In the genomic region with DNA sequence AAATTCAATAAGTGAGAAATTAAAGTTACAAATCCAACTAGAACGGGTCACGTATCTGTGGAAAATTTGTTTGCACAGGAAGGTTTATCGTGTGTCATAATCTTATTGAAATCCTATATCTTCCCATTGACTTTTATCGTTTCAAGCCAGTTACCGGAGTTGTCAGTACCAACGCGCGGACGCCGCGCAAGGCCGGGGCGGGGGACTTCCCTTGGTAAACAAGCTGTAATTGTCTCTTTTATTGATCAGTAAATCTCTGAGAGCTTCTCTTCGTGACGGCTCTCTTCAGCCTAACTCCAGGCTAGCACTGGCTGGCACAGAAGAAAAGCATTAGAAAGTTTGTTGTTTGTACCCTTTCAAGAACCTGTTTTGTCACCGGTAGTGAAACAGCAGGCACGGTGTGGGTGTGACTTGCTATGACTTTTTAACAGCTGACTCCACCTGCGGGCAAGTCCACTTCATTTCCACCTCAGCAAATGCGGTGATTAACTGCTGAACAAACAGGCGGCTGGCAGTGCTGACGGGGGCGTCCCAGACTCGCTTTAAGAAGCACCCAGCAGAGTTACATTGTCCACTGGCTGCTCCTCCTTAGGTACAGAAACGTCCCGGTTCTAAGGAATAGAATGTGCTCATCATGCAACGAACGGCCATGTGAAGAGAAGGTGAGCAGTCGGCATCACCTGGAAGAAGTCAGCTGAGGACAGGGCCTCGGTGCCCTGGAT, we compare ENCODE assay signal across 15 cellular contexts.
DNase-seq lines count a peak whose midpoint lies in the region; ATAC-seq and TF ChIP-seq lines count a peak whose summit lies in the region.
"Had no signal": no experiment of that assay in that cellular context is flagged by ENCODE, and none has a peak within 500 bp of the region (broad histone marks: within the 10 kb centered on the region; RNA-seq: fewer than 3 reads in every experiment).

No MANE protein-coding gene starts in this region.

- no peak overlapping the region for H3K4me3 Mint-ChIP-seq in CD4-positive, alpha-beta T cell
- H3K4me3 Mint-ChIP-seq in chondrocyte (ENCODE audit: unreplicated experiment), result no peak overlapping the region
- H3K4me3 Mint-ChIP-seq in nephron progenitor cell, result no peak overlapping the region
- H3K4me3 Mint-ChIP-seq in activated T-cell treated with anti-CD3 and anti-CD28 coated beads, Interleukin-2, amount 50 U/mL, for 72 hours, result no peak overlapping the region
- H3K4me3 Mint-ChIP-seq: activated T-helper 17 cell treated with anti-CD3 and anti-CD28 coated beads, Interleukin-2, amount 50 U/mL, for 72 hours had no signal

- no peaks in the 10 kb centered on the region for H3K27me3 ChIP-seq in CD4-positive, alpha-beta T cell (ENCODE audit: control insufficient read depth, insufficient read depth, low read length)
- no peaks in the 10 kb centered on the region for H3K27me3 ChIP-seq in H7 (ENCODE audit: control insufficient read depth, insufficient read depth, low read length)

- no peaks in the 10 kb centered on the region for H3K36me3 ChIP-seq in H7 (replicated peaks; ENCODE audit: control insufficient read depth, insufficient read depth, low read length)

- peaks cover 4% of the 10 kb centered on the region for H3K36me3 Mint-ChIP-seq in CD4-positive, alpha-beta T cell (ENCODE audit: low read depth)
- H3K36me3 Mint-ChIP-seq in chondrocyte (ENCODE audit: low read depth) (no peaks in the 10 kb centered on the region), nephron progenitor cell (ENCODE audit: low read depth) (peaks cover 8% of the 10 kb centered on the region)
- no peaks in the 10 kb centered on the region for H3K36me3 Mint-ChIP-seq in activated T-cell treated with anti-CD3 and anti-CD28 coated beads, Interleukin-2, amount 50 U/mL, for 72 hours (ENCODE audit: insufficient read depth in 2 of 2)

- H3K4me1 Mint-ChIP-seq in CD4-positive, alpha-beta T cell (ENCODE audit: low read depth), result peaks cover 17% of the 10 kb centered on the region
- H3K4me1 Mint-ChIP-seq in chondrocyte (ENCODE audit: low read depth) (peaks cover 43% of the 10 kb centered on the region), nephron progenitor cell (peaks cover 62% of the 10 kb centered on the region)
- peaks cover 29% of the 10 kb centered on the region for H3K4me1 Mint-ChIP-seq in activated T-cell treated with anti-CD3 and anti-CD28 coated beads, Interleukin-2, amount 50 U/mL, for 72 hours (ENCODE audit: low read depth)

- no peaks in the 10 kb centered on the region for H3K9me3 Mint-ChIP-seq in CD4-positive, alpha-beta T cell
- H3K9me3 Mint-ChIP-seq in chondrocyte (ENCODE audit: low read depth) (no peaks in the 10 kb centered on the region), nephron progenitor cell (no peaks in the 10 kb centered on the region)
- no peaks in the 10 kb centered on the region for H3K9me3 Mint-ChIP-seq in activated T-cell treated with anti-CD3 and anti-CD28 coated beads, Interleukin-2, amount 50 U/mL, for 72 hours
- H3K9me3 Mint-ChIP-seq: activated T-helper 17 cell treated with anti-CD3 and anti-CD28 coated beads, Interleukin-2, amount 50 U/mL, for 72 hours had no signal

- no peak overlapping the region for H3K27ac ChIP-seq in CD4-positive, alpha-beta T cell (ENCODE audit: low read depth, low read length)
- H3K27ac ChIP-seq: C4-2B had no signal

- no peak for ATAC-seq in CD4-positive, alpha-beta T cell (ENCODE audit: poor library complexity)
- no peak for ATAC-seq in HG03139 (IDR thresholded peaks at IDR 0.05; ENCODE audit: unreplicated experiment)
- no peak for ATAC-seq in activated T-cell treated with anti-CD3 and anti-CD28 coated beads, Interleukin-2, amount 50 U/mL, for 72 hours (replicated peaks in 1 of 2)
- ATAC-seq: activated T-helper 17 cell treated with anti-CD3 and anti-CD28 coated beads, Interleukin-2, amount 50 U/mL, for 72 hours had no signal

- CTCF ChIA-PET in CD4-positive, alpha-beta T cell (lab: Charles Lee), result no interaction called here

- TF ChIP-seq CTCF in CD4-positive, alpha-beta T cell (IDR thresholded peaks at IDR 0.05), result no peak
- TF ChIP-seq CTCF in chondrocyte (IDR thresholded peaks at IDR 0.05) (no peak), nephron progenitor cell (IDR thresholded peaks at IDR 0.05) (no peak)

- H3K4me3 ChIP-seq in H7 (ENCODE audit: insufficient read depth, low read depth, low read length), result no peak overlapping the region

- H3K27me3 Mint-ChIP-seq in CD4-positive, alpha-beta T cell, result no peaks in the 10 kb centered on the region
- no peaks in the 10 kb centered on the region for H3K27me3 Mint-ChIP-seq in chondrocyte (ENCODE audit: low read depth)
- H3K27me3 Mint-ChIP-seq in nephron progenitor cell (ENCODE audit: low read depth, poor library complexity), result no peaks in the 10 kb centered on the region
- no peaks in the 10 kb centered on the region for H3K27me3 Mint-ChIP-seq in activated T-cell treated with anti-CD3 and anti-CD28 coated beads, Interleukin-2, amount 50 U/mL, for 72 hours (ENCODE audit: low read depth)
- H3K27me3 Mint-ChIP-seq: activated T-helper 17 cell treated with anti-CD3 and anti-CD28 coated beads, Interleukin-2, amount 50 U/mL, for 72 hours had no signal

- DNase-seq in CD4-positive, alpha-beta T cell, result peak in 1 of 10 experiments; percentile 4
- DNase-seq in H7 (peak; percentile 57), chondrocyte (ENCODE audit: low spot score) (peak; percentile 34), nephron progenitor cell (peak; percentile 40), activated T-cell treated with anti-CD3 and anti-CD28 coated beads for 4 hours (no peak), NCI-H526 (lab: John Stamatoyannopoulos, UW) (no peak)
- no peak for DNase-seq in activated T-cell treated with anti-CD3 and anti-CD28 coated beads, Interleukin-2, amount 50 U/mL, for 72 hours
- DNase-seq: effector memory CD4-positive, alpha-beta T cell; NCI-H1092; NCI-H82; stimulated activated CD4-positive, alpha-beta T cell treated with anti-CD3 and anti-CD28 coated beads, Interleukin-4, amount 100 ng/mL, for 24 hours; T-helper 9 cell had no signal

- no peaks in the 10 kb centered on the region for H3K9me3 ChIP-seq in CD4-positive, alpha-beta T cell (ENCODE audit: control insufficient read depth, low read length)

- POLR2A ChIA-PET in CD4-positive, alpha-beta T cell (lab: Charles Lee), result no interaction called here

- H3K27ac Mint-ChIP-seq in CD4-positive, alpha-beta T cell, result peak overlapping the region; percentile 81
- H3K27ac Mint-ChIP-seq in chondrocyte (ENCODE audit: unreplicated experiment) (no peak overlapping the region), nephron progenitor cell (peak overlapping the region; percentile 17)
- no peak overlapping the region for H3K27ac Mint-ChIP-seq in activated T-cell treated with anti-CD3 and anti-CD28 coated beads, Interleukin-2, amount 50 U/mL, for 72 hours
- H3K27ac Mint-ChIP-seq: activated T-helper 17 cell treated with anti-CD3 and anti-CD28 coated beads, Interleukin-2, amount 50 U/mL, for 72 hours had no signal

- intact Hi-C loops in CD4-positive, alpha-beta T cell (cut with DNase I, micrococcal nuclease), result no loop called here

Comparison
In these comparisons a context has a peak if more than half of its experiments do, and no peak if none do; other contexts are left out.
1. DNase-seq: peak in H7 (single experiment), chondrocyte (single experiment) and nephron progenitor cell (single experiment); none in activated T-cell treated with anti-CD3 and anti-CD28 coated beads, Interleukin-2, amount 50 U/mL, for 72 hours (0 of 2), activated T-cell treated with anti-CD3 and anti-CD28 coated beads for 4 hours (single experiment) and NCI-H526 (0 of 2).
2. H3K27ac Mint-ChIP-seq: peak in CD4-positive, alpha-beta T cell (single experiment) and nephron progenitor cell (single experiment); none in chondrocyte (single experiment) and activated T-cell treated with anti-CD3 and anti-CD28 coated beads, Interleukin-2, amount 50 U/mL, for 72 hours (single experiment).